In genomic region chr3:69080233-69080644, GRCh38 we compare ENCODE assay signal across 8 cellular contexts. TPM values are rescaled to one million over a fixed set of nuclear protein-coding genes. Genes with fewer than 3 reads are reported as not detected.
DNase-seq lines count a peak whose midpoint lies in the region; ATAC-seq and TF ChIP-seq lines count a peak whose summit lies in the region.

Gene UBA3 (minus strand): TSS chr3:69080365. CDS start chr3:69080353, 12 bp downstream.

- TF ChIP-seq POLR2A in GM10847 (IDR thresholded peaks at IDR 0.05; ENCODE audit: extremely low read depth, insufficient read length), result peak; percentile 89
- peak in 1 of 2 donors; percentile 59 for TF ChIP-seq POLR2A in adrenal gland (IDR thresholded peaks at IDR 0.05)
- peak in 1 of 4 donors; percentile 66 for TF ChIP-seq POLR2A in upper lobe of left lung (IDR thresholded peaks at IDR 0.05)

- 0 to 1% (median 0%) methylated on average over 15 to 33 of the region's 33 CpGs for WGBS in adrenal gland, 4 donors
- 1 to 4% methylated on average over 5 to 32 of the region's 33 CpGs for WGBS in upper lobe of left lung, 2 donors

- ATAC-seq in HG02642 (IDR thresholded peaks at IDR 0.05; ENCODE audit: poor library complexity, unreplicated experiment), result peak; percentile 52
- peak; percentile 87 to 89 for ATAC-seq in left cardiac atrium
- ATAC-seq in upper lobe of left lung (ENCODE audit: low FRiP score in 2 of 2), result peak; percentile 90 to 92

- intact Hi-C loops in T-helper 1 cell treated with Interleukin-12 subunit alpha and Interleukin-12 subunit beta and Interleukin-4 antibody, amounts not matched to agents 30 ng/mL and 1 ng/mL, for 36 hours (cut with micrococcal nuclease), result loop anchor here (1.0 to 10.0 kb wide), 6 partner anchors 12 to 1995 kb away; partner anchors contain the start of gene TMF1
- intact Hi-C loops in adrenal gland (cut with DNase I) (no loop called here), left cardiac atrium (cut with DNase I) (no loop called here), posterior vena cava (cut with DNase I) (no loop called here)

- H3K27ac ChIP-seq in adrenal gland (peak within 1 kb of the TSS in 4 of 5 donors; percentile 66 to 85 (median 77)), upper lobe of left lung (peak within 1 kb of the TSS; percentile 82 to 96 (median 91))

- no peak for TF ChIP-seq CTCF in adrenal gland (IDR thresholded peaks at IDR 0.05)
- TF ChIP-seq CTCF in upper lobe of left lung (IDR thresholded peaks at IDR 0.05), result no peak

- H3K27me3 ChIP-seq in adrenal gland (no peaks in the 10 kb centered on the region), upper lobe of left lung (no peaks in the 10 kb centered on the region)

- DNase-seq in NCI-H1417 (lab: John Stamatoyannopoulos, UW) (peak; percentile 73 to 87 (median 76)), adrenal gland (peak; percentile 90 to 94 (median 92)), left cardiac atrium (peak; percentile 93), posterior vena cava (ENCODE audit: low spot score) (peak; percentile 96), upper lobe of left lung (peak; percentile 95 to 97)

- peak within 1 kb of the TSS; percentile 49 to 87 (median 78) for H3K4me3 ChIP-seq in adrenal gland
- peak within 1 kb of the TSS; percentile 75 to 95 (median 92) for H3K4me3 ChIP-seq in upper lobe of left lung

- H3K4me1 ChIP-seq in adrenal gland (replicated peaks in 1 of 2), result peaks cover 26 to 60% of the 10 kb centered on the region in 2 donors
- peaks cover 42 to 57% (median 51%) of the 10 kb centered on the region in 4 donors for H3K4me1 ChIP-seq in upper lobe of left lung

- no peaks in the 10 kb centered on the region for H3K36me3 ChIP-seq in adrenal gland (replicated peaks in 1 of 2)
- H3K36me3 ChIP-seq in upper lobe of left lung, result peaks cover 0 to 12% (median 0%) of the 10 kb centered on the region in 4 donors

- TF ChIP-seq EP300 in upper lobe of left lung (IDR thresholded peaks at IDR 0.05), result no peak

- H3K9me3 ChIP-seq in adrenal gland (replicated peaks in 1 of 3) (no peaks in the 10 kb centered on the region), upper lobe of left lung (no peaks in the 10 kb centered on the region)

RNA-seq across cellular contexts. Expression of gene UBA3, which starts in this region (rescaled TPM):
- total RNA-seq in T-helper 1 cell treated with Interleukin-12 subunit alpha and Interleukin-12 subunit beta and Interleukin-4 antibody, amounts not matched to agents 30 ng/mL and 1 ng/mL, for 36 hours, result 112 and 127 TPM in 2 replicates
- total RNA-seq in adrenal gland (10 to 100 TPM; 39.6 to 85.7 (median 61.5) TPM), left cardiac atrium (10 to 100 TPM; 55.0 to 56.8 TPM), posterior vena cava (10 to 100 TPM; 53.0 to 57.9 TPM), upper lobe of left lung (10 to 100 TPM; 36.8 to 71.9 (median 50.5) TPM)
- 10 to 100 TPM; 31.8 to 76.9 (median 34.4) TPM for polyA plus RNA-seq in adrenal gland

Comparison
In these comparisons a context has a peak if more than half of its experiments do, and no peak if none do; other contexts are left out.
1. Peak in every context shown above with its lines: DNase-seq, ATAC-seq, H3K4me3 ChIP-seq and H3K27ac ChIP-seq.